In genomic region chr7:30136339-30136738, GRCh38 we compare ENCODE assay signal across 8 cellular contexts. TPM values are rescaled to one million over a fixed set of nuclear protein-coding genes. Genes with fewer than 3 reads are reported as not detected.
A peak's percentile ranks its signal among the peaks of the same experiment; 100 is the strongest.
DNase-seq lines count a peak whose midpoint lies in the region; ATAC-seq, FAIRE-seq and TF ChIP-seq lines count a peak whose summit lies in the region.

No MANE protein-coding gene starts in this region.

- no peaks in the 10 kb centered on the region for H3K36me3 Mint-ChIP-seq in WTC11

- H3K9me3 ChIP-seq in iPS DF 6.9 (ENCODE audit: control insufficient read depth, insufficient read depth, low read length), result no peaks in the 10 kb centered on the region
- no peaks in the 10 kb centered on the region for H3K9me3 ChIP-seq in spleen

- TF ChIP-seq POLR2A in spleen (IDR thresholded peaks at IDR 0.05) (no peak), GM12891 (IDR thresholded peaks at IDR 0.05; ENCODE audit: low read depth, low read length) (no peak)

- FAIRE-seq in GM12891 (lab: Jason Lieb, UNC), result no peak

- POLR2A ChIA-PET in WTC11 (lab: Charles Lee), result no interaction called here

- H3K4me1 Mint-ChIP-seq in WTC11, result peaks cover 5% of the 10 kb centered on the region

- H3K27ac ChIP-seq in iPS DF 6.9 (ENCODE audit: low read length) (no peak overlapping the region), spleen (peak overlapping the region in 3 of 8 donors; percentile 89 to 93 (median 92))

- TF ChIP-seq CTCF in WTC11 (IDR thresholded peaks at IDR 0.05), result no peak
- no peak for TF ChIP-seq CTCF in spleen (IDR thresholded peaks at IDR 0.05 in 8 of 11, conservative IDR thresholded peaks at IDR 0.05 in 3 of 11)

- H3K9me3 Mint-ChIP-seq in WTC11, result no peaks in the 10 kb centered on the region

- no peaks in the 10 kb centered on the region for H3K4me1 ChIP-seq in iPS DF 6.9 (ENCODE audit: control insufficient read depth, insufficient read depth, low read length)
- H3K4me1 ChIP-seq in spleen, result peaks cover 0 to 37% (median 18%) of the 10 kb centered on the region in 6 donors

- H3K27me3 Mint-ChIP-seq in WTC11 (ENCODE audit: low read depth), result peaks cover 47% of the 10 kb centered on the region

- intact Hi-C loops in spleen (cut with DNase I; ENCODE audit: low total_unique reads), result no loop called here

- CTCF ChIA-PET in WTC11 (lab: Charles Lee), result interaction anchor here (1.2 kb wide), 2 partner anchors 28 to 74 kb away, joined by 3 read pairs; no protein-coding TSS in a partner anchor

- peaks cover 6% of the 10 kb centered on the region; the same call in 1 of the 2 replicates for H3K27me3 ChIP-seq in iPS DF 6.9 (ENCODE audit: control insufficient read depth, insufficient read depth, low read length)
- no peaks in the 10 kb centered on the region for H3K27me3 ChIP-seq in spleen (replicated peaks in 1 of 7)

- WGBS in iPS DF 6.9 (ENCODE audit: insufficient coverage, insufficient read length), result no CpG with 5 or more reads among the region's 24 CpGs
- 28 to 38% (median 30%) methylated on average over 23 to 24 of the region's 24 CpGs for WGBS in spleen, 5 donors

- H3K36me3 ChIP-seq in iPS DF 6.9 (ENCODE audit: control insufficient read depth, insufficient read depth, low read length) (no peaks in the 10 kb centered on the region), spleen (no peaks in the 10 kb centered on the region)

- H3K4me3 Mint-ChIP-seq in WTC11, result peak overlapping the region; percentile 84

- no peak overlapping the region for H3K27ac Mint-ChIP-seq in WTC11

- ATAC-seq in WTC11 (peak; percentile 13), GM21526 (IDR thresholded peaks at IDR 0.05; ENCODE audit: low FRiP score, unreplicated experiment) (no peak)

- H3K4me3 ChIP-seq in iPS DF 6.9 (ENCODE audit: low read length) (peak overlapping the region; percentile 68; the same call in 1 of the 2 replicates), spleen (peak overlapping the region; percentile 78 to 98 (median 86))

- peak; percentile 23 for DNase-seq in NCI-H1092 (lab: John Stamatoyannopoulos, UW)
- no peak for DNase-seq in NCI-H1092 treated with DMSO at 0.1 percent for 48 hours (lab: John Stamatoyannopoulos, UW)
- peak; percentile 25 for DNase-seq in WTC11 (ENCODE audit: low spot score)
- DNase-seq in iPS DF 6.9 (ENCODE audit: low read depth, low spot score), result no peak
- DNase-seq in spleen, result peak; percentile 81
- no peak for DNase-seq in NCI-H2196 (lab: John Stamatoyannopoulos, UW; ENCODE audit: unreplicated experiment)
- DNase-seq in GM12891 (ENCODE audit: insufficient read length, low spot score), result no peak

TF ChIP-seq in WTC11, 78 proteins besides CTCF, POLR2A, EP300 and RAD21:
- TF ChIP-seq E2F4 (CRISPR knock-in tag; IDR thresholded peaks at IDR 0.05; ENCODE audit: borderline replicate concordance, low read depth), result no peak
- no peak for TF ChIP-seq ETV6 (CRISPR knock-in tag; IDR thresholded peaks at IDR 0.05)
- no peak for TF ChIP-seq USF2 (CRISPR knock-in tag; IDR thresholded peaks at IDR 0.05)
- TF ChIP-seq CDX4 (CRISPR knock-in tag; IDR thresholded peaks at IDR 0.05; ENCODE audit: borderline replicate concordance), result no peak
- TF ChIP-seq E2F5 (CRISPR knock-in tag; IDR thresholded peaks at IDR 0.05), result no peak
- TF ChIP-seq IRF1 (CRISPR knock-in tag; IDR thresholded peaks at IDR 0.05), result no peak

TF ChIP-seq in GM12891, 5 proteins besides CTCF, POLR2A, EP300 and RAD21:
- no peak for TF ChIP-seq POU2F2 (IDR thresholded peaks at IDR 0.05; ENCODE audit: low read depth, low read length)
- no peak for TF ChIP-seq TAF1 (IDR thresholded peaks at IDR 0.05; ENCODE audit: low read depth, low read length)
- no peak for TF ChIP-seq PAX5 (IDR thresholded peaks at IDR 0.05; ENCODE audit: insufficient read depth, low read length, severe bottlenecking)
- no peak for TF ChIP-seq POLR2AphosphoS5 (IDR thresholded peaks at IDR 0.05; ENCODE audit: low read depth, low read length)
- no peak for TF ChIP-seq SPI1 (IDR thresholded peaks at IDR 0.05; ENCODE audit: low read depth, low read length)

RNA-seq across cellular contexts. Expression of gene MTURN, which starts 1.6 kb away (rescaled TPM):
- 5.0 to 6.4 TPM (median 5.4 TPM) in 3 replicates for total RNA-seq in WTC11 (2021)
- total RNA-seq in spleen, result 10 to 100 TPM; 11.8 to 36.6 (median 17.0) TPM
- 1 to 10 TPM; 6.3 to 7.4 (median 6.5) TPM for polyA plus RNA-seq in spleen
- polyA plus RNA-seq in GM12891 (2012; ENCODE audit: low read depth, missing spikeins), result 1.1 TPM

Comparison
In these comparisons a context has a peak if more than half of its experiments do, and no peak if none do; other contexts are left out.
1. DNase-seq: peak in NCI-H1092 (single experiment), WTC11 (single experiment) and spleen (single experiment); none in NCI-H1092 treated with DMSO at 0.1 percent for 48 hours (single experiment), iPS DF 6.9 (single experiment), NCI-H2196 (single experiment) and GM12891 (single experiment).